Comparison of ENCODE assay signal across 19 cellular contexts in genomic region chr3:180926526-180926925, GRCh38. TPM values are rescaled to one million over a fixed set of nuclear protein-coding genes. Genes with fewer than 3 reads are reported as not detected.
DNase-seq lines count a peak whose midpoint lies in the region; ATAC-seq, FAIRE-seq and TF ChIP-seq lines count a peak whose summit lies in the region.
"Had no signal": no experiment of that assay in that cellular context is flagged by ENCODE, and none has a peak within 500 bp of the region (broad histone marks: within the 10 kb centered on the region; RNA-seq: fewer than 3 reads in every experiment).

No MANE protein-coding gene starts in this region.

- H3K4me1 Mint-ChIP-seq in HFFc6 (ENCODE audit: low read depth), result peaks cover 38% of the 10 kb centered on the region

- H3K4me1 ChIP-seq in neutrophil (ENCODE audit: control insufficient read depth in 1 of 2, insufficient read depth in 1 of 2, low read depth in 1 of 2, low read length in 1 of 2), result no peaks in the 10 kb centered on the region
- H3K4me1 ChIP-seq in sigmoid colon, result peaks cover 0 to 34% (median 26%) of the 10 kb centered on the region in 4 donors
- H3K4me1 ChIP-seq: BE2C had no signal

- H3K9me3 ChIP-seq in neutrophil (no peaks in the 10 kb centered on the region), sigmoid colon (no peaks in the 10 kb centered on the region)
- H3K9me3 ChIP-seq: BE2C had no signal

- DNase-seq in AG09319 (ENCODE audit: extremely low read depth, low read depth) (peak; percentile 24), HFFc6 (no peak), DMS79 treated with DMSO at 0.1 percent for 48 hours (lab: John Stamatoyannopoulos, UW) (no peak), sigmoid colon (no peak)
- no peak for DNase-seq in stimulated activated CD4-positive, alpha-beta T cell treated with anti-CD3 and anti-CD28 coated beads, Interleukin-4, amount 100 ng/mL, for 24 hours
- DNase-seq: 8988T; BE2C; Calu3; CD8-positive, alpha-beta T cell; NCI-H1092 treated with DMSO at 0.1 percent for 48 hours; NCI-H2081; NCI-H446 treated with DMSO at 0.1 percent for 48 hours; NCI-H69 had no signal

- no peak for TF ChIP-seq POLR2A in sigmoid colon (IDR thresholded peaks at IDR 0.05)

- TF ChIP-seq EP300 in sigmoid colon (IDR thresholded peaks at IDR 0.05), result no peak

- intact Hi-C loops in sigmoid colon (cut with DNase I), result no loop called here

- peak overlapping the region; percentile 1 for H3K27ac ChIP-seq in neutrophil
- no peak overlapping the region for H3K27ac ChIP-seq in sigmoid colon

- H3K36me3 ChIP-seq in neutrophil (no peaks in the 10 kb centered on the region), sigmoid colon (no peaks in the 10 kb centered on the region)

- H3K9me3 Mint-ChIP-seq in HFFc6, result no peaks in the 10 kb centered on the region
- H3K9me3 Mint-ChIP-seq: CD8-positive, alpha-beta T cell had no signal

- TF ChIP-seq CTCF in AG09319 (IDR thresholded peaks at IDR 0.05; ENCODE audit: low read depth, low read length) (no peak), HFFc6 (IDR thresholded peaks at IDR 0.05) (no peak), neutrophil (IDR thresholded peaks at IDR 0.05) (no peak), sigmoid colon (IDR thresholded peaks at IDR 0.05) (no peak)

- peak overlapping the region; percentile 51 for H3K27ac Mint-ChIP-seq in HFFc6

- H3K27me3 ChIP-seq in neutrophil, result no peaks in the 10 kb centered on the region
- H3K27me3 ChIP-seq in sigmoid colon, result no peaks in the 10 kb centered on the region
- H3K27me3 ChIP-seq: BE2C had no signal

- H3K4me3 ChIP-seq in neutrophil (ENCODE audit: low read depth in 1 of 2, low read length in 1 of 2) (no peak overlapping the region), sigmoid colon (no peak overlapping the region)

- H3K27me3 Mint-ChIP-seq in HFFc6 (ENCODE audit: insufficient read depth), result no peaks in the 10 kb centered on the region

- WGBS in sigmoid colon, 2 donors, result 37 to 77% methylated on average over 2 of the region's 2 CpGs

- peak; percentile 15 for FAIRE-seq in endometrium (lab: Jason Lieb, UNC)
- FAIRE-seq: GM12891 had no signal

- H3K36me3 Mint-ChIP-seq in HFFc6 (ENCODE audit: low read depth), result peaks cover 21% of the 10 kb centered on the region

- no peak overlapping the region for H3K4me3 Mint-ChIP-seq in HFFc6

- no peak for ATAC-seq in GM19455 (IDR thresholded peaks at IDR 0.05; ENCODE audit: unreplicated experiment)
- ATAC-seq: CD8-positive, alpha-beta T cell; Panc1; Right ventricle myocardium inferior had no signal

RNA-seq across cellular contexts. Expression of gene FXR1, which starts 14.1 kb away (rescaled TPM):
- total RNA-seq in HFFc6 (2021; fragmentation: NEBNext Ultra II Directional; extraction: Animal tissue kit (Norgen Biotek cat#: 25700)), result 100 to 1,000 TPM; 159 to 213 (median 171) TPM
- total RNA-seq in sigmoid colon, result 100 to 1,000 TPM; 126 to 217 (median 151) TPM
- 10 to 100 TPM; 30.1 to 57.1 (median 50.5) TPM for polyA plus RNA-seq in sigmoid colon
